Comparison of ENCODE assay signal across 12 cellular contexts in genomic region chr6:29827579-29828470, GRCh38. TPM values are rescaled to one million over a fixed set of nuclear protein-coding genes. Genes with fewer than 3 reads are reported as not detected.
DNase-seq lines count a peak whose midpoint lies in the region; ATAC-seq and TF ChIP-seq lines count a peak whose summit lies in the region.
"Had no signal": no experiment of that assay in that cellular context is flagged by ENCODE, and none has a peak within 500 bp of the region (broad histone marks: within the 10 kb centered on the region; RNA-seq: fewer than 3 reads in every experiment).

HLA-G (plus strand) TSS chr6:29827825; CDS start chr6:29827845, 20 bp downstream.

- H3K9ac ChIP-seq in endodermal cell (ENCODE audit: extremely low read depth, low read length, poor library complexity, severe bottlenecking) (no peak within 1 kb of the TSS), mucosa of rectum (ENCODE audit: low read depth in 1 of 2, low read length in 2 of 2) (peak within 1 kb of the TSS in 1 of 2 donors; percentile 62)

- H3K27me3 ChIP-seq in breast epithelium, result peaks cover 0 to 17% of the 10 kb centered on the region in 2 donors
- H3K27me3 ChIP-seq in endodermal cell (ENCODE audit: control insufficient read depth, insufficient read depth, low read length, poor library complexity, severe bottlenecking), result peaks cover 79% of the 10 kb centered on the region
- H3K27me3 ChIP-seq in mucosa of rectum (ENCODE audit: control insufficient read depth in 2 of 2, insufficient read depth in 2 of 2, low read length in 2 of 2), result peaks cover 25 to 27% of the 10 kb centered on the region in 2 donors
- H3K27me3 ChIP-seq in upper lobe of right lung, result peaks cover 52% of the 10 kb centered on the region

- DNase-seq in breast epithelium (ENCODE audit: low spot score in 2 of 2), result no peak
- no peak for DNase-seq in MCF 10A (ENCODE audit: unreplicated experiment)
- peak; percentile 75 for DNase-seq in endodermal cell
- DNase-seq in upper lobe of right lung, result no peak
- no peak for DNase-seq in foreskin melanocyte
- DNase-seq: Karpas-422, SHP77 had no signal

- no peak within 1 kb of the TSS for H3K4me3 Mint-ChIP-seq in MCF 10A (ENCODE audit: unreplicated experiment)
- H3K4me3 Mint-ChIP-seq in endodermal cell, result peak within 1 kb of the TSS; percentile 55

- no peaks in the 10 kb centered on the region for H3K4me1 ChIP-seq in breast epithelium
- no peaks in the 10 kb centered on the region for H3K4me1 ChIP-seq in endodermal cell (ENCODE audit: control insufficient read depth, insufficient read depth, low read length)
- H3K4me1 ChIP-seq in mucosa of rectum (ENCODE audit: control insufficient read depth in 2 of 2, insufficient read depth in 2 of 2, low read length in 2 of 2), result no peaks in the 10 kb centered on the region
- peaks cover 11% of the 10 kb centered on the region for H3K4me1 ChIP-seq in upper lobe of right lung
- H3K4me1 ChIP-seq: prostate gland had no signal

- intact Hi-C loops in breast epithelium (cut with DNase I; ENCODE audit: low total_unique reads) (no loop called here), MCF 10A (cut with micrococcal nuclease) (no loop called here), upper lobe of right lung (cut with DNase I) (no loop called here)

- POLR2A ChIA-PET in MCF 10A (lab: Yijun Ruan, JAX), result no interaction called here

- H3K27me3 Mint-ChIP-seq in MCF 10A (ENCODE audit: insufficient read depth, unreplicated experiment), result peaks cover 6% of the 10 kb centered on the region
- H3K27me3 Mint-ChIP-seq in endodermal cell (ENCODE audit: insufficient read depth), result peaks cover 94% of the 10 kb centered on the region

- CTCF ChIA-PET in MCF 10A (lab: Yijun Ruan, JAX), result interaction anchor here (0.8 kb wide), 1 partner anchor 91 kb away, joined by 4 read pairs; no protein-coding TSS in a partner anchor

- WGBS in endodermal cell (ENCODE audit: insufficient coverage in 1 of 2, insufficient read length in 1 of 2), 2 experiments, result 7 to 14% methylated on average over 31 to 75 of the region's 75 CpGs

- H3K4me3 ChIP-seq in breast epithelium (peak within 1 kb of the TSS in 2 of 3 donors; percentile 42 to 62), endodermal cell (ENCODE audit: low read length) (peak within 1 kb of the TSS; percentile 64), mucosa of rectum (ENCODE audit: low read length in 2 of 2) (peak within 1 kb of the TSS; percentile 20 to 50), upper lobe of right lung (peak within 1 kb of the TSS; percentile 32)
- H3K4me3 ChIP-seq: prostate gland had no signal

- no peak within 1 kb of the TSS for H3K27ac Mint-ChIP-seq in MCF 10A (ENCODE audit: low read depth, unreplicated experiment)
- no peak within 1 kb of the TSS for H3K27ac Mint-ChIP-seq in endodermal cell

- no peak within 1 kb of the TSS for H3K27ac ChIP-seq in breast epithelium
- H3K27ac ChIP-seq in endodermal cell (ENCODE audit: low read depth, low read length), result no peak within 1 kb of the TSS
- H3K27ac ChIP-seq in mucosa of rectum (ENCODE audit: low read depth in 2 of 2, low read length in 2 of 2), result no peak within 1 kb of the TSS
- no peak within 1 kb of the TSS for H3K27ac ChIP-seq in upper lobe of right lung
- H3K27ac ChIP-seq: C4-2B, prostate gland had no signal

- no peaks in the 10 kb centered on the region for H3K36me3 ChIP-seq in breast epithelium
- no peaks in the 10 kb centered on the region for H3K36me3 ChIP-seq in endodermal cell (ENCODE audit: control insufficient read depth, insufficient read depth, low read length)
- no peaks in the 10 kb centered on the region for H3K36me3 ChIP-seq in mucosa of rectum (ENCODE audit: control insufficient read depth in 2 of 2, insufficient read depth in 2 of 2, low read length in 2 of 2)
- H3K36me3 ChIP-seq in upper lobe of right lung, result no peaks in the 10 kb centered on the region
- H3K36me3 ChIP-seq: prostate gland had no signal

- no peaks in the 10 kb centered on the region for H3K9me3 Mint-ChIP-seq in MCF 10A (ENCODE audit: unreplicated experiment)
- no peaks in the 10 kb centered on the region for H3K9me3 Mint-ChIP-seq in endodermal cell

- H3K36me3 Mint-ChIP-seq in MCF 10A (ENCODE audit: insufficient read depth, unreplicated experiment) (no peaks in the 10 kb centered on the region), endodermal cell (ENCODE audit: low read depth) (no peaks in the 10 kb centered on the region)

- ATAC-seq in upper lobe of right lung (peak; percentile 35), HG02642 (IDR thresholded peaks at IDR 0.05; ENCODE audit: poor library complexity, unreplicated experiment) (no peak), GM18909 (IDR thresholded peaks at IDR 0.05; ENCODE audit: poor library complexity, unreplicated experiment) (no peak)

- BruUV-seq in MCF 10A (replicated peaks; lab: Mats Ljungman, UMichigan), result no TSS peak

- no peak for TF ChIP-seq POLR2A in breast epithelium (IDR thresholded peaks at IDR 0.05)

- TF ChIP-seq CTCF in breast epithelium (IDR thresholded peaks at IDR 0.05) (no peak), MCF 10A (IDR thresholded peaks at IDR 0.05; ENCODE audit: unreplicated experiment) (no peak), endodermal cell (conservative IDR thresholded peaks at IDR 0.05) (no peak), upper lobe of right lung (IDR thresholded peaks at IDR 0.05) (no peak)

- H3K4me1 Mint-ChIP-seq in MCF 10A (ENCODE audit: insufficient read depth, unreplicated experiment) (peaks cover 8% of the 10 kb centered on the region), endodermal cell (no peaks in the 10 kb centered on the region)

- H3K9me3 ChIP-seq in breast epithelium, result no peaks in the 10 kb centered on the region
- H3K9me3 ChIP-seq in endodermal cell (ENCODE audit: control insufficient read depth, low read length), result no peaks in the 10 kb centered on the region
- H3K9me3 ChIP-seq in mucosa of rectum (ENCODE audit: control insufficient read depth in 2 of 2, low read length in 2 of 2), result no peaks in the 10 kb centered on the region
- H3K9me3 ChIP-seq in upper lobe of right lung, result no peaks in the 10 kb centered on the region
- H3K9me3 ChIP-seq: prostate gland had no signal

RNA-seq across cellular contexts. Expression of gene HLA-G, which starts in this region (rescaled TPM):
- not detected for total RNA-seq in breast epithelium
- not detected in 2 replicates for total RNA-seq in MCF 10A (2022)
- total RNA-seq in endodermal cell, result 1 to 10 TPM in 1 of 2 donors, under 1 TPM in 1; 0.58 to 1.1 TPM
- not detected for polyA plus RNA-seq in endodermal cell (2013, experiment 1 of 2)
- not detected for polyA plus RNA-seq in endodermal cell (2013, experiment 2 of 2)
- total RNA-seq in upper lobe of right lung, result 1.6 TPM
